ENCODE assay signal across 23 cellular contexts in genomic region chr7:142720981-142721380, GRCh38. TPM values are rescaled to one million over a fixed set of nuclear protein-coding genes. Genes with fewer than 3 reads are reported as not detected.
A peak's percentile ranks its signal among the peaks of the same experiment; 100 is the strongest.
DNase-seq lines count a peak whose midpoint lies in the region; ATAC-seq and TF ChIP-seq lines count a peak whose summit lies in the region.
"Had no signal": no experiment of that assay in that cellular context is flagged by ENCODE, and none has a peak within 500 bp of the region (broad histone marks: within the 10 kb centered on the region; RNA-seq: fewer than 3 reads in every experiment).

No MANE protein-coding gene starts in this region.

- peak overlapping the region; percentile 48 for H3K27ac Mint-ChIP-seq in activated T-cell treated with anti-CD3 and anti-CD28 coated beads, Interleukin-2, amount 50 U/mL, for 72 hours
- H3K27ac Mint-ChIP-seq in HFFc6 = no peak overlapping the region
- peak overlapping the region; percentile 20 for H3K27ac Mint-ChIP-seq in activated naive CD8-positive, alpha-beta T cell treated with anti-CD3 and anti-CD28 coated beads for 36 hours
- peak overlapping the region; percentile 74 for H3K27ac Mint-ChIP-seq in stimulated activated effector memory CD8-positive, alpha-beta T cell treated with anti-CD3 and anti-CD28 coated beads, Interleukin-12 subunit alpha, Interleukin-12 subunit beta, amount 100 ng/mL, for 72 hours
- H3K27ac Mint-ChIP-seq: activated naive CD8-positive, alpha-beta T cell had no signal

- peak overlapping the region; percentile 67 to 84 for H3K4me3 Mint-ChIP-seq in activated T-cell treated with anti-CD3 and anti-CD28 coated beads, Interleukin-2, amount 50 U/mL, for 72 hours
- H3K4me3 Mint-ChIP-seq in HFFc6 = peak overlapping the region; percentile 43; the same call in 1 of the 2 replicates
- peak overlapping the region; percentile 61 for H3K4me3 Mint-ChIP-seq in activated naive CD8-positive, alpha-beta T cell treated with anti-CD3 and anti-CD28 coated beads for 36 hours
- peak overlapping the region; percentile 61 for H3K4me3 Mint-ChIP-seq in stimulated activated effector memory CD8-positive, alpha-beta T cell treated with anti-CD3 and anti-CD28 coated beads, Interleukin-12 subunit alpha, Interleukin-12 subunit beta, amount 100 ng/mL, for 72 hours
- H3K4me3 Mint-ChIP-seq: activated naive CD8-positive, alpha-beta T cell had no signal

- no peaks in the 10 kb centered on the region for H3K36me3 Mint-ChIP-seq in activated T-cell treated with anti-CD3 and anti-CD28 coated beads, Interleukin-2, amount 50 U/mL, for 72 hours (ENCODE audit: insufficient read depth in 2 of 2)
- no peaks in the 10 kb centered on the region for H3K36me3 Mint-ChIP-seq in HFFc6 (ENCODE audit: low read depth)
- H3K36me3 Mint-ChIP-seq in activated naive CD8-positive, alpha-beta T cell treated with anti-CD3 and anti-CD28 coated beads for 36 hours = no peaks in the 10 kb centered on the region
- H3K36me3 Mint-ChIP-seq in stimulated activated effector memory CD8-positive, alpha-beta T cell treated with anti-CD3 and anti-CD28 coated beads, Interleukin-12 subunit alpha, Interleukin-12 subunit beta, amount 100 ng/mL, for 72 hours = no peaks in the 10 kb centered on the region
- H3K36me3 Mint-ChIP-seq: activated naive CD8-positive, alpha-beta T cell had no signal

- H3K27me3 Mint-ChIP-seq in activated T-cell treated with anti-CD3 and anti-CD28 coated beads, Interleukin-2, amount 50 U/mL, for 72 hours (ENCODE audit: low read depth) = no peaks in the 10 kb centered on the region
- H3K27me3 Mint-ChIP-seq in HFFc6 (ENCODE audit: insufficient read depth) = peaks cover 19% of the 10 kb centered on the region
- peaks cover 3% of the 10 kb centered on the region for H3K27me3 Mint-ChIP-seq in activated naive CD8-positive, alpha-beta T cell treated with anti-CD3 and anti-CD28 coated beads for 36 hours
- H3K27me3 Mint-ChIP-seq: activated naive CD8-positive, alpha-beta T cell had no signal

- no peak for ATAC-seq in activated T-cell treated with anti-CD3 and anti-CD28 coated beads, Interleukin-2, amount 50 U/mL, for 72 hours (replicated peaks in 1 of 2)
- no peak for ATAC-seq in stimulated activated effector memory CD8-positive, alpha-beta T cell treated with anti-CD3 and anti-CD28 coated beads, Interleukin-12 subunit alpha, Interleukin-12 subunit beta, amount 100 ng/mL, for 72 hours
- no peak for ATAC-seq in HG03439 (IDR thresholded peaks at IDR 0.05; ENCODE audit: unreplicated experiment)
- ATAC-seq: body of pancreas, left cardiac atrium, psoas muscle had no signal

- H3K9me3 Mint-ChIP-seq in activated T-cell treated with anti-CD3 and anti-CD28 coated beads, Interleukin-2, amount 50 U/mL, for 72 hours = no peaks in the 10 kb centered on the region
- H3K9me3 Mint-ChIP-seq in HFFc6 = no peaks in the 10 kb centered on the region
- H3K9me3 Mint-ChIP-seq in activated naive CD8-positive, alpha-beta T cell treated with anti-CD3 and anti-CD28 coated beads for 36 hours = no peaks in the 10 kb centered on the region
- no peaks in the 10 kb centered on the region for H3K9me3 Mint-ChIP-seq in stimulated activated effector memory CD8-positive, alpha-beta T cell treated with anti-CD3 and anti-CD28 coated beads, Interleukin-12 subunit alpha, Interleukin-12 subunit beta, amount 100 ng/mL, for 72 hours

- peaks cover 25% of the 10 kb centered on the region for H3K4me1 Mint-ChIP-seq in activated T-cell treated with anti-CD3 and anti-CD28 coated beads, Interleukin-2, amount 50 U/mL, for 72 hours (ENCODE audit: low read depth)
- peaks cover 9% of the 10 kb centered on the region; the same call in 1 of the 2 replicates for H3K4me1 Mint-ChIP-seq in HFFc6 (ENCODE audit: low read depth)
- peaks cover 10% of the 10 kb centered on the region for H3K4me1 Mint-ChIP-seq in activated naive CD8-positive, alpha-beta T cell treated with anti-CD3 and anti-CD28 coated beads for 36 hours
- peaks cover 29% of the 10 kb centered on the region for H3K4me1 Mint-ChIP-seq in stimulated activated effector memory CD8-positive, alpha-beta T cell treated with anti-CD3 and anti-CD28 coated beads, Interleukin-12 subunit alpha, Interleukin-12 subunit beta, amount 100 ng/mL, for 72 hours

- no peak for TF ChIP-seq CTCF in HFFc6 (IDR thresholded peaks at IDR 0.05)

- no peak for DNase-seq in activated T-cell treated with anti-CD3 and anti-CD28 coated beads, Interleukin-2, amount 50 U/mL, for 72 hours
- DNase-seq in activated T-cell treated with anti-CD3 and anti-CD28 coated beads, Interleukin-2, amount 50 U/mL, for 48 hours = no peak
- DNase-seq in HFFc6 = no peak
- no peak for DNase-seq in activated naive CD8-positive, alpha-beta T cell treated with anti-CD3 and anti-CD28 coated beads for 36 hours
- no peak for DNase-seq in stimulated activated effector memory CD8-positive, alpha-beta T cell treated with anti-CD3 and anti-CD28 coated beads, Interleukin-12 subunit alpha, Interleukin-12 subunit beta, amount 100 ng/mL, for 72 hours (ENCODE audit: low spot score in 2 of 2)
- DNase-seq in 8988T = no peak
- no peak for DNase-seq in OCI-M2 (lab: John Stamatoyannopoulos, UW; ENCODE audit: unreplicated experiment)
- DNase-seq: body of pancreas; colonic mucosa; DMS79; glutamatergic neuron; HCEC 1CT; KBM-7; left cardiac atrium; mesendoderm; NCI-H2029; psoas muscle; stimulated activated CD4-positive, alpha-beta T cell treated with anti-CD3 and anti-CD28 coated beads, Interleukin-1b, Interleukin-23, amount 100 ng/mL, for 48 hours; stimulated activated naive CD4-positive, alpha-beta T cell treated with Interleukin-2 at 50 U/mL for 16 hours; transverse colon had no signal

RNA-seq across cellular contexts. Expression of gene PRSS1, which starts 28.3 kb away (rescaled TPM):
- not detected for total RNA-seq in activated T-cell treated with anti-CD3 and anti-CD28 coated beads, Interleukin-2, amount 50 U/mL, for 72 hours
- total RNA-seq in HFFc6 (2021; fragmentation: NEBNext Ultra II Directional; extraction: Animal tissue kit (Norgen Biotek cat#: 25700)) = not detected
- not detected for total RNA-seq in activated naive CD8-positive, alpha-beta T cell treated with anti-CD3 and anti-CD28 coated beads for 36 hours
- total RNA-seq: left cardiac atrium; T-helper 1 cell treated with Interleukin-12 subunit alpha and Interleukin-12 subunit beta and Interleukin-4 antibody, amounts not matched to agents 30 ng/mL and 1 ng/mL, for 36 hours; transverse colon had no signal

RNA-seq across cellular contexts. Expression of gene PRSS2, which starts 49.8 kb away (rescaled TPM):
- not detected for total RNA-seq in activated T-cell treated with anti-CD3 and anti-CD28 coated beads, Interleukin-2, amount 50 U/mL, for 72 hours
- total RNA-seq in HFFc6 (2021; fragmentation: NEBNext Ultra II Directional; extraction: Animal tissue kit (Norgen Biotek cat#: 25700)) = not detected
- total RNA-seq in activated naive CD8-positive, alpha-beta T cell treated with anti-CD3 and anti-CD28 coated beads for 36 hours = not detected
- total RNA-seq: left cardiac atrium; T-helper 1 cell treated with Interleukin-12 subunit alpha and Interleukin-12 subunit beta and Interleukin-4 antibody, amounts not matched to agents 30 ng/mL and 1 ng/mL, for 36 hours; transverse colon had no signal
